8 cellular contexts compared by ENCODE assay signal in genomic region chr7:26365077-26365896, GRCh38.
DNase-seq lines count a peak whose midpoint lies in the region; ATAC-seq and TF ChIP-seq lines count a peak whose summit lies in the region.

No MANE protein-coding gene starts in this region.

- TF ChIP-seq CTCF in testis (IDR thresholded peaks at IDR 0.05) = peak; percentile 61 to 81 (median 71)

- H3K27me3 ChIP-seq in mesenchymal stem cell (ENCODE audit: control insufficient read depth in 1 of 2, insufficient read depth in 1 of 2, low read length in 2 of 2) (no peaks in the 10 kb centered on the region), testis (no peaks in the 10 kb centered on the region)

- H2BK15ac ChIP-seq in mesenchymal stem cell (ENCODE audit: low read depth, poor library complexity, severe bottlenecking) = no peak overlapping the region

- WGBS in mesenchymal stem cell = 46% methylated on average over 13 of the region's 13 CpGs
- 47 to 55% methylated on average over 13 of the region's 13 CpGs for WGBS in testis, 2 donors

- H3K4me1 Mint-ChIP-seq in activated CD4-positive, alpha-beta T cell treated with anti-CD3 and anti-CD28 coated beads for 36 hours = peaks cover 8% of the 10 kb centered on the region

- H3K9ac ChIP-seq in mesenchymal stem cell (ENCODE audit: low read length) = peak overlapping the region; percentile 26

- no peak overlapping the region for H3K18ac ChIP-seq in mesenchymal stem cell (ENCODE audit: low read depth in 1 of 2, low read length in 2 of 2)

- H3K27ac ChIP-seq in mesenchymal stem cell (ENCODE audit: low read length, poor library complexity, severe bottlenecking) = peak overlapping the region; percentile 61
- H3K27ac ChIP-seq in testis = no peak overlapping the region

- H2AFZ ChIP-seq in mesenchymal stem cell (ENCODE audit: low read depth, low read length) = no peak overlapping the region

- H3K4me1 ChIP-seq in mesenchymal stem cell (ENCODE audit: control insufficient read depth, insufficient read depth, low read depth, low read length) (peaks cover 7% of the 10 kb centered on the region), testis (no peaks in the 10 kb centered on the region)

- POLR2A ChIA-PET in activated CD4-positive, alpha-beta T cell treated with anti-CD3 and anti-CD28 coated beads for 36 hours (lab: Charles Lee) = no interaction called here

- no peak overlapping the region for H2BK120ac ChIP-seq in mesenchymal stem cell (ENCODE audit: low read depth, low read length)

- intact Hi-C loops in activated CD4-positive, alpha-beta T cell treated with anti-CD3 and anti-CD28 coated beads for 36 hours (cut with DNase I, micrococcal nuclease) = loop anchor here (1.0 to 5.0 kb wide), 10 partner anchors 72 to 473 kb away; partner anchors contain the start of genes CBX3 (in 1 of the 2), HNRNPA2B1 (in 1 of the 2) and SNX10 (in 1 of the 2)
- intact Hi-C loops in testis (cut with DNase I; ENCODE audit: low total_unique reads) = loop anchor here (10.0 kb wide), 2 partner anchors 280 to 470 kb away; no protein-coding TSS in a partner anchor

- H2AK5ac ChIP-seq in mesenchymal stem cell (ENCODE audit: low read length, severe bottlenecking) = no peak overlapping the region

- H3K36me3 Mint-ChIP-seq in activated CD4-positive, alpha-beta T cell treated with anti-CD3 and anti-CD28 coated beads for 36 hours (ENCODE audit: low read depth) = peaks cover 4% of the 10 kb centered on the region

- H3K4me3 ChIP-seq in mesenchymal stem cell (ENCODE audit: insufficient read depth in 1 of 2, low read depth in 1 of 2, low read length in 2 of 2) (no peak overlapping the region), testis (no peak overlapping the region)

- H3K23ac ChIP-seq in mesenchymal stem cell (ENCODE audit: low read length in 2 of 2) = no peak overlapping the region

- CTCF ChIA-PET in activated CD4-positive, alpha-beta T cell treated with anti-CD3 and anti-CD28 coated beads for 36 hours (lab: Charles Lee) = interaction anchor here (0.6 to 5.0 kb wide), 36 partner anchors 8 to 521 kb away, joined by 3 to 46 read pairs (median 4); partner anchors contain the start of gene NFE2L3

- no peak overlapping the region for H3K4ac ChIP-seq in mesenchymal stem cell (ENCODE audit: low read depth in 1 of 2, low read length in 2 of 2)

- H3K4me3 Mint-ChIP-seq in activated CD4-positive, alpha-beta T cell treated with anti-CD3 and anti-CD28 coated beads for 36 hours = no peak overlapping the region

- H2BK12ac ChIP-seq in mesenchymal stem cell (ENCODE audit: low read length in 2 of 2) = no peak overlapping the region

- H3K27me3 Mint-ChIP-seq in activated CD4-positive, alpha-beta T cell treated with anti-CD3 and anti-CD28 coated beads for 36 hours = no peaks in the 10 kb centered on the region

- no peaks in the 10 kb centered on the region for H3K9me3 ChIP-seq in mesenchymal stem cell (ENCODE audit: control insufficient read depth, low read length)
- no peaks in the 10 kb centered on the region for H3K9me3 ChIP-seq in testis

- TF ChIP-seq POLR2A in testis (IDR thresholded peaks at IDR 0.05) = no peak

- H4K91ac ChIP-seq in mesenchymal stem cell (ENCODE audit: low read length) = no peak overlapping the region

- no peak overlapping the region for H4K8ac ChIP-seq in mesenchymal stem cell (ENCODE audit: low read length)

- H3K14ac ChIP-seq in mesenchymal stem cell (ENCODE audit: low read length in 2 of 2) = no peak overlapping the region

- no peaks in the 10 kb centered on the region for H3K79me1 ChIP-seq in mesenchymal stem cell (replicated peaks; ENCODE audit: low read length, poor library complexity, severe bottlenecking)

- H3K36me3 ChIP-seq in mesenchymal stem cell (ENCODE audit: control insufficient read depth in 1 of 2, insufficient read depth in 2 of 2, low read depth in 1 of 2, low read length in 2 of 2) = no peaks in the 10 kb centered on the region
- no peaks in the 10 kb centered on the region for H3K36me3 ChIP-seq in testis (ENCODE audit: low read depth, missing control alignments)

- no peak overlapping the region for H2BK5ac ChIP-seq in mesenchymal stem cell (ENCODE audit: low read depth, low read length, poor library complexity, severe bottlenecking)

- peak overlapping the region; percentile 26 for H3K4me2 ChIP-seq in mesenchymal stem cell (ENCODE audit: low read length, poor library complexity, severe bottlenecking)

- DNase-seq in COLO829 (ENCODE audit: low spot score) = peak; percentile 68
- peak; percentile 71 for DNase-seq in NCI-H460 (ENCODE audit: extremely low read depth, low read depth)
- peak; percentile 60 for DNase-seq in activated CD4-positive, alpha-beta T cell treated with anti-CD3 and anti-CD28 coated beads for 36 hours
- DNase-seq in effector CD4-positive, alpha-beta T cell = peak; percentile 37
- peak; percentile 76 for DNase-seq in mesenchymal stem cell
- peak; percentile 55 for DNase-seq in testis

- no peaks in the 10 kb centered on the region for H3K9me3 Mint-ChIP-seq in activated CD4-positive, alpha-beta T cell treated with anti-CD3 and anti-CD28 coated beads for 36 hours (ENCODE audit: low read depth)

- H3K27ac Mint-ChIP-seq in activated CD4-positive, alpha-beta T cell treated with anti-CD3 and anti-CD28 coated beads for 36 hours = no peak overlapping the region

- ATAC-seq in GM19351 (IDR thresholded peaks at IDR 0.05; ENCODE audit: unreplicated experiment) = peak; percentile 88
- peak; percentile 76 for ATAC-seq in HG03439 (IDR thresholded peaks at IDR 0.05; ENCODE audit: unreplicated experiment)
- peak; percentile 61 for ATAC-seq in activated CD4-positive, alpha-beta T cell treated with anti-CD3 and anti-CD28 coated beads for 36 hours
